ENCODE assay signal across 1 cellular context in the genomic region with DNA sequence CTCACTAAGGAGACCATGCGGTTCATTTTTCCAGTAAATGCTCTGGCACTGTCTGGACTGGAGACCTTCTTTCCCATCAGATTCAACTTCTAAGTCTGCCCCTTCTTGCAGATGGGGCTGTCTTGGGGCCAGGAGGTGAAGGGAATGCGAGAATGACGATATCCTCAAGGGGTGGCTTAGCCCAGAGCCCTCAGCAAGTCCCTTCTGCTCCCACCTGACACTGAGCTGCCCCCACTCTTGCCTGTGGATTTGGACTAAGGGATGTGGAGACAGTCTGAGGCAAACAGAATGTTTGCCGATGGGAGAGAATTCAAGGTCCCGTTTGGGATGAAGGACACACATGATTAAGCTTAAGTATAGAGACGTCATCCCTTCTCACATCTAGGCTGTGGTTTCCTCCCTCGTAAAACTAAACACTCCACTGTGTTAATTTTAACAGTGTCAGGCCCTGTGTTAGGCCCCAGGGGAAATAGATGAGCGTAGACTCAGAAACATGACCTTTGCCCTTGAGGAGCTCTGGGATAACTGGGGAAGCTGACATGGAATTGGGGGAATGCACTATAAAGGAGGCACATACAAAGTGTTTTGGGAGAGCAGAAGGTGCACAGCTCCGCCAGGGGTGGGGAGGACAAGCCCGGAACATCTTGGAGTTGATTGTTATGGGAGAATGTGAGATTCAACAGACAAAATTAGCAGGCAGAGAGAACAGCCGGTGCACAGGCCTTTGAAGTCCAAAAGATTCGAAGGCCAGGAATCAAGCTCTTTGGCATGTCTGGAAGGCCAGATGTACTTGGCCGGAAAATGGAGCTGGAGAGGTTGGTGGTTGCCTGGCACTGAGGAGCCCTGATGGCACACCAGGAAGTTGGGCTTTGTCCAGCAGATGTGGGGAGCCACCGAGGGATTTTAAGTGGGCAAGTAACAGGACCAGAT.
TF ChIP-seq lines count a peak whose summit lies in the region.

No MANE protein-coding gene starts in this region.

TF ChIP-seq in GM12878, 131 proteins besides CTCF, POLR2A, EP300 and RAD21 (continued from another document):
- TF ChIP-seq ELK1 (IDR thresholded peaks at IDR 0.05; ENCODE audit: low read depth, low read length) (no peak), POU2F2 (IDR thresholded peaks at IDR 0.05; ENCODE audit: borderline replicate concordance, low read depth, low read length) (no peak), RBBP5 (conservative IDR thresholded peaks at IDR 0.05) (no peak), HDAC2 (IDR thresholded peaks at IDR 0.05) (no peak), ZZZ3 (IDR thresholded peaks at IDR 0.05; ENCODE audit: control insufficient read depth, insufficient read length, low read depth) (no peak), STAT3 (IDR thresholded peaks at IDR 0.05; ENCODE audit: low read depth, low read length) (no peak), MTA2 (IDR thresholded peaks at IDR 0.05; ENCODE audit: low read depth) (peak; percentile 83), RCOR1 (conservative IDR thresholded peaks at IDR 0.05; ENCODE audit: low read depth, low read length) (no peak), CHD4 (IDR thresholded peaks at IDR 0.05) (no peak), TCF12 (IDR thresholded peaks at IDR 0.05; ENCODE audit: low read depth, low read length) (no peak), SMARCA5 (IDR thresholded peaks at IDR 0.05) (no peak), SRF (IDR thresholded peaks at IDR 0.05; ENCODE audit: low read depth in 2 of 2, low read length in 2 of 2) (no peak), CBX3 (IDR thresholded peaks at IDR 0.05; ENCODE audit: borderline replicate concordance, low read depth) (no peak), ATF2 (IDR thresholded peaks at IDR 0.05; ENCODE audit: low read length) (no peak), IKZF2 (IDR thresholded peaks at IDR 0.05) (peak; percentile 90 to 93), MYC (IDR thresholded peaks at IDR 0.05; ENCODE audit: insufficient read depth, insufficient read length, insufficient replicate concordance, low read length, severe bottlenecking) (no peak), KAT2A (conservative IDR thresholded peaks at IDR 0.05; ENCODE audit: control insufficient read depth, low read depth, low read length) (no peak), TBL1XR1 (IDR thresholded peaks at IDR 0.05; ENCODE audit: low read depth, low read length) (no peak), ETV6 (conservative IDR thresholded peaks at IDR 0.05 in 1 of 2, IDR thresholded peaks at IDR 0.05 in 1 of 2; ENCODE audit: borderline replicate concordance in 1 of 2, low read depth in 1 of 2) (no peak), BCLAF1 (IDR thresholded peaks at IDR 0.05) (no peak), KLF5 (IDR thresholded peaks at IDR 0.05; ENCODE audit: partially characterized antibody) (no peak), EED (IDR thresholded peaks at IDR 0.05; ENCODE audit: low read depth) (0 out of 2 replicates have a peak, but pooled peaks have one; percentile 20), CEBPB (IDR thresholded peaks at IDR 0.05; ENCODE audit: borderline replicate concordance in 1 of 2, low read depth in 2 of 2, low read length in 2 of 2) (no peak), CREB1 (IDR thresholded peaks at IDR 0.05; ENCODE audit: low read depth) (no peak), ZNF24 (IDR thresholded peaks at IDR 0.05) (no peak)
- TF ChIP-seq, protein P1, sequence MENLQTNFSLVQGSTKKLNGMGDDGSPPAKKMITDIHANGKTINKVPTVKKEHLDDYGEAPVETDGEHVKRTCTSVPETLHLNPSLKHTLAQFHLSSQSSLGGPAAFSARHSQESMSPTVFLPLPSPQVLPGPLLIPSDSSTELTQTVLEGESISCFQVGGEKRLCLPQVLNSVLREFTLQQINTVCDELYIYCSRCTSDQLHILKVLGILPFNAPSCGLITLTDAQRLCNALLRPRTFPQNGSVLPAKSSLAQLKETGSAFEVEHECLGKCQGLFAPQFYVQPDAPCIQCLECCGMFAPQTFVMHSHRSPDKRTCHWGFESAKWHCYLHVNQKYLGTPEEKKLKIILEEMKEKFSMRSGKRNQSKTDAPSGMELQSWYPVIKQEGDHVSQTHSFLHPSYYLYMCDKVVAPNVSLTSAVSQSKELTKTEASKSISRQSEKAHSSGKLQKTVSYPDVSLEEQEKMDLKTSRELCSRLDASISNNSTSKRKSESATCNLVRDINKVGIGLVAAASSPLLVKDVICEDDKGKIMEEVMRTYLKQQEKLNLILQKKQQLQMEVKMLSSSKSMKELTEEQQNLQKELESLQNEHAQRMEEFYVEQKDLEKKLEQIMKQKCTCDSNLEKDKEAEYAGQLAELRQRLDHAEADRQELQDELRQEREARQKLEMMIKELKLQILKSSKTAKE (IDR thresholded peaks at IDR 0.05; ENCODE audit: low read depth, poor library complexity, severe bottlenecking) = no peak
- TF ChIP-seq, protein P2, sequence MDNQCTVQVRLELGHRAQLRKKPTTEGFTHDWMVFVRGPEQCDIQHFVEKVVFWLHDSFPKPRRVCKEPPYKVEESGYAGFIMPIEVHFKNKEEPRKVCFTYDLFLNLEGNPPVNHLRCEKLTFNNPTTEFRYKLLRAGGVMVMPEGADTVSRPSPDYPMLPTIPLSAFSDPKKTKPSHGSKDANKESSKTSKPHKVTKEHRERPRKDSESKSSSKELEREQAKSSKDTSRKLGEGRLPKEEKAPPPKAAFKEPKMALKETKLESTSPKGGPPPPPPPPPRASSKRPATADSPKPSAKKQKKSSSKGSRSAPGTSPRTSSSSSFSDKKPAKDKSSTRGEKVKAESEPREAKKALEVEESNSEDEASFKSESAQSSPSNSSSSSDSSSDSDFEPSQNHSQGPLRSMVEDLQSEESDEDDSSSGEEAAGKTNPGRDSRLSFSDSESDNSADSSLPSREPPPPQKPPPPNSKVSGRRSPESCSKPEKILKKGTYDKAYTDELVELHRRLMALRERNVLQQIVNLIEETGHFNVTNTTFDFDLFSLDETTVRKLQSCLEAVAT (IDR thresholded peaks at IDR 0.05) = no peak
